ENCODE assay signal across 14 cellular contexts in genomic region chr3:158775801-158776399, GRCh38. TPM values are rescaled to one million over a fixed set of nuclear protein-coding genes. Genes with fewer than 3 reads are reported as not detected.
A peak's percentile ranks its signal among the peaks of the same experiment; 100 is the strongest.
DNase-seq lines count a peak whose midpoint lies in the region; ATAC-seq and TF ChIP-seq lines count a peak whose summit lies in the region.
"Had no signal": no experiment of that assay in that cellular context is flagged by ENCODE, and none has a peak within 500 bp of the region (broad histone marks: within the 10 kb centered on the region; RNA-seq: fewer than 3 reads in every experiment).

No MANE protein-coding gene starts in this region.

- DNase-seq in DND-41 (no peak), foreskin keratinocyte (no peak), iPS-NIHi11 (ENCODE audit: low spot score) (no peak), germinal center (ENCODE audit: low spot score) (no peak), HCEC 1CT (no peak), Kasumi-1 (lab: John Stamatoyannopoulos, UW) (no peak)
- DNase-seq: activated naive CD8-positive, alpha-beta T cell treated with anti-CD3 and anti-CD28 coated beads, Interleukin-2, amount 50 U/mL, for 24 hours; NCI-H1930; stimulated activated CD4-positive, alpha-beta T cell treated with anti-CD3 and anti-CD28 coated beads, Interleukin-4, amount 100 ng/mL, for 1 hour had no signal

- H3K9me3 ChIP-seq in DND-41 (ENCODE audit: insufficient read depth, low read length, severe bottlenecking) = no peaks in the 10 kb centered on the region

- H3K9ac ChIP-seq in DND-41 (ENCODE audit: low read depth, low read length) = no peak overlapping the region

- H3K4me1 ChIP-seq in DND-41 (ENCODE audit: insufficient read depth, low read length) = no peaks in the 10 kb centered on the region
- H3K4me1 ChIP-seq in foreskin keratinocyte = no peaks in the 10 kb centered on the region

- no peak overlapping the region for H3K27ac ChIP-seq in DND-41 (ENCODE audit: low read length)
- H3K27ac ChIP-seq in foreskin keratinocyte = no peak overlapping the region
- H3K27ac ChIP-seq: SK-N-MC, VCaP had no signal

- no peaks in the 10 kb centered on the region for H4K20me1 ChIP-seq in DND-41 (ENCODE audit: insufficient read depth, low read length)

- no peak overlapping the region for H2AFZ ChIP-seq in DND-41 (ENCODE audit: low read depth, low read length)

- no peaks in the 10 kb centered on the region for H3K27me3 ChIP-seq in DND-41 (ENCODE audit: insufficient read depth, low read length, poor library complexity)
- no peaks in the 10 kb centered on the region for H3K27me3 ChIP-seq in foreskin keratinocyte

- no peaks in the 10 kb centered on the region for H3K79me2 ChIP-seq in DND-41 (ENCODE audit: insufficient read depth, low read length)

- ATAC-seq in DND-41 (ENCODE audit: insufficient read depth, low read depth) = peak; percentile 56; the same call in 1 of the 3 replicates
- ATAC-seq in GM21390 (IDR thresholded peaks at IDR 0.05; ENCODE audit: unreplicated experiment) = peak; percentile 53
- ATAC-seq in HG03520 (IDR thresholded peaks at IDR 0.05; ENCODE audit: unreplicated experiment) = peak; percentile 62
- peak; percentile 33 for ATAC-seq in foreskin keratinocyte
- ATAC-seq: activated naive CD8-positive, alpha-beta T cell treated with anti-CD3 and anti-CD28 coated beads, Interleukin-2, amount 50 U/mL, for 24 hours; stimulated activated effector memory CD8-positive, alpha-beta T cell treated with anti-CD3 and anti-CD28 coated beads, Interleukin-12 subunit alpha, Interleukin-12 subunit beta, amount 100 ng/mL, for 72 hours had no signal

- no peaks in the 10 kb centered on the region for H3K36me3 ChIP-seq in DND-41 (ENCODE audit: insufficient read depth, low read length)

- TF ChIP-seq CTCF in DND-41 (IDR thresholded peaks at IDR 0.05; ENCODE audit: borderline replicate concordance, extremely low read depth, low read length, poor library complexity, severe bottlenecking) = no peak
- no peak for TF ChIP-seq CTCF in foreskin keratinocyte (conservative IDR thresholded peaks at IDR 0.05)

- no peak overlapping the region for H3K4me3 ChIP-seq in DND-41 (ENCODE audit: low read depth in 1 of 2, low read length in 2 of 2)
- H3K4me3 ChIP-seq: SK-N-MC had no signal

- H3K4me2 ChIP-seq in DND-41 (ENCODE audit: insufficient read depth, low read length) = no peak overlapping the region

RNA-seq across cellular contexts. Expression of gene MFSD1, which starts 26.0 kb away (rescaled TPM):
- total RNA-seq in foreskin keratinocyte = 31.9 and 33.0 TPM in 2 replicates
- 15.8 and 20.2 TPM in 2 replicates for polyA plus RNA-seq in foreskin keratinocyte

RNA-seq across cellular contexts. Expression of gene RARRES1, which starts 43.6 kb away (rescaled TPM):
- total RNA-seq in foreskin keratinocyte = not detected in 2 replicates
- 0.04 TPM in 1 of 2 replicates, not detected in the other for polyA plus RNA-seq in foreskin keratinocyte
